26 cellular contexts compared by ENCODE assay signal in the genomic region with DNA sequence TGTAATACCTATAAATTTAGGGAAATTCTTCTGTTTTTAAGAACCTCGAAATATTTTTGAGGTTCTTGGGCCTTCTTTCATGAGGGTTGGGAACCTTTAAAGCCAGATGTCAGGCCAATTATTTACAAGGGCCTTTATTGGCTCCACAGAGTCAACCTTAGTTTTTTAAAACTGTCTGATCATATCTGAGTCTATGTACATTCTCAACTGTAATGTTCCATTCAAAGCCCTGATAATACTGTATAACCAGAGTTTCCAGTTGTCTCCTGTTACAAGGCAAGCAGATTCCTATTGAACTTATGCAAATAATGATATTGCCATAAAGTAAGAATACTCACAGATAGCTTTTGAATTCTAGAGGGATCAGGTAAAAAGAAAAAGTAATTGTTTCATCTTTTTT.
DNase-seq lines count a peak whose midpoint lies in the region; TF ChIP-seq lines count a peak whose summit lies in the region.
"Had no signal": no experiment of that assay in that cellular context is flagged by ENCODE, and none has a peak within 500 bp of the region (broad histone marks: within the 10 kb centered on the region; RNA-seq: fewer than 3 reads in every experiment).

No MANE protein-coding gene starts in this region.

- H3K27ac ChIP-seq in 22Rv1 (peak overlapping the region; percentile 95), VCaP (peak overlapping the region; percentile 87)
- H3K27ac ChIP-seq: pancreas, right atrium auricular region, spleen, vagina had no signal

- TF ChIP-seq CTCF in 22Rv1 (IDR thresholded peaks at IDR 0.05) (no peak), VCaP (conservative IDR thresholded peaks at IDR 0.05) (no peak)

- DNase-seq in DMS53 treated with DMSO at 0.1 percent for 48 hours (lab: John Stamatoyannopoulos, UW; ENCODE audit: unreplicated experiment) (peak; percentile 34), NCI-H1930 (lab: John Stamatoyannopoulos, UW) (peak; percentile 57 to 70), globus pallidus (ENCODE audit: low spot score) (no peak), NCI-H1436 (lab: John Stamatoyannopoulos, UW) (no peak), activated T-cell treated with anti-CD3 and anti-CD28 coated beads for 4 hours (no peak), cerebellum (ENCODE audit: low spot score) (no peak)
- DNase-seq: activated CD4-positive, alpha-beta T cell treated with anti-CD3 and anti-CD28 coated beads, Interleukin-2, amount 50 U/mL, for 48 hours; activated CD4-positive, CD25-positive, alpha-beta regulatory T cell treated with anti-CD3 and anti-CD28 coated beads, Interleukin-2, amount 50 U/mL, for 72 hours; activated naive CD4-positive, alpha-beta T cell treated with anti-CD3 and anti-CD28 coated beads for 36 hours; BE2C; CD8-positive, alpha-beta memory T cell; central memory CD4-positive, alpha-beta T cell; DMS 273 treated with DMSO at 0.1 percent for 48 hours; erythroblast; GOT3; HFFc6; KG1; NCI-H2029; pancreas; spleen; stimulated activated CD8-positive, alpha-beta memory T cell treated with anti-CD3 and anti-CD28 coated beads, Interleukin-4, amount 100 ng/mL, for 48 hours; stimulated activated naive CD8-positive, alpha-beta T cell treated with anti-CD3 and anti-CD28 coated beads, Interleukin-15, amount 100 ng/mL, for 72 hours had no signal

Comparison
In these comparisons a context has a peak if more than half of its experiments do, and no peak if none do; other contexts are left out.
1. DNase-seq: peak in DMS53 treated with DMSO at 0.1 percent for 48 hours (single experiment) and NCI-H1930 (2 of 2); none in globus pallidus (single experiment), NCI-H1436 (single experiment), activated T-cell treated with anti-CD3 and anti-CD28 coated beads for 4 hours (single experiment) and cerebellum (single experiment).